ENCODE assay signal across 1 cellular context in genomic region chr10:73791871-73792400, GRCh38.
TF ChIP-seq lines count a peak whose summit lies in the region.

No MANE protein-coding gene starts in this region.

TF ChIP-seq in HepG2, 621 proteins besides CTCF, POLR2A, EP300 and RAD21:
- no peak for TF ChIP-seq ISX (CRISPR knock-in tag; conservative IDR thresholded peaks at IDR 0.05)
- no peak for TF ChIP-seq RARA (CRISPR knock-in tag; IDR thresholded peaks at IDR 0.05)
- TF ChIP-seq PAF1 (CRISPR knock-in tag; IDR thresholded peaks at IDR 0.05), result no peak
- TF ChIP-seq TBX2 (CRISPR knock-in tag; IDR thresholded peaks at IDR 0.05; ENCODE audit: borderline replicate concordance), result no peak
- TF ChIP-seq AGO2 (optimal IDR thresholded peaks at IDR 0.05; ENCODE audit: low read depth, low read length), result peak; percentile 66
- TF ChIP-seq ZNF383 (CRISPR knock-in tag; IDR thresholded peaks at IDR 0.05; ENCODE audit: borderline replicate concordance), result no peak
- no peak for TF ChIP-seq ESRRA (CRISPR knock-in tag; IDR thresholded peaks at IDR 0.05; ENCODE audit: low read depth)
- no peak for TF ChIP-seq ZNF20 (CRISPR knock-in tag; IDR thresholded peaks at IDR 0.05)
- no peak for TF ChIP-seq ZNF556 (CRISPR knock-in tag; IDR thresholded peaks at IDR 0.05; ENCODE audit: borderline replicate concordance)
TF ChIP-seq in HepG2: peak in this region for 1.
